In genomic region chr11:67576742-67577475, GRCh38 we compare ENCODE assay signal across 17 cellular contexts. TPM values are rescaled to one million over a fixed set of nuclear protein-coding genes. Genes with fewer than 3 reads are reported as not detected.
DNase-seq lines count a peak whose midpoint lies in the region; ATAC-seq and TF ChIP-seq lines count a peak whose summit lies in the region.
"Had no signal": no experiment of that assay in that cellular context is flagged by ENCODE, and none has a peak within 500 bp of the region (broad histone marks: within the 10 kb centered on the region; RNA-seq: fewer than 3 reads in every experiment).

No MANE protein-coding gene starts in this region.

- TF ChIP-seq CTCF in adrenal gland (IDR thresholded peaks at IDR 0.05): no peak

- 0 out of 2 replicates have a peak, but pooled peaks cover 5% of the 10 kb centered on the region for H3K9me3 ChIP-seq in NT2/D1 (ENCODE audit: insufficient read depth, low read length)
- no peaks in the 10 kb centered on the region for H3K9me3 ChIP-seq in aorta (ENCODE audit: control insufficient read depth, low read length)
- no peaks in the 10 kb centered on the region for H3K9me3 ChIP-seq in adrenal gland (replicated peaks in 1 of 3)
- H3K9me3 ChIP-seq: uterus had no signal

- peak; percentile 25 for DNase-seq in activated naive CD4-positive, alpha-beta T cell treated with anti-CD3 and anti-CD28 coated beads for 36 hours
- no peak for DNase-seq in activated naive CD4-positive, alpha-beta T cell treated with anti-CD3 and anti-CD28 coated beads, Interleukin-2, amount 50 U/mL, for 16 hours
- no peak for DNase-seq in NT2/D1 (ENCODE audit: low read depth, low spot score)
- no peak for DNase-seq in aorta
- DNase-seq in adrenal gland: no peak
- no peak for DNase-seq in NCI-H226
- no peak for DNase-seq in foreskin melanocyte
- DNase-seq: activated CD4-positive, CD25-positive, alpha-beta regulatory T cell; effector memory CD8-positive, alpha-beta T cell; naive thymus-derived CD4-positive, alpha-beta T cell; retina; stimulated activated CD4-positive, alpha-beta T cell treated with anti-CD3 and anti-CD28 coated beads, Interleukin-2, amount 100 ng/mL, for 48 hours; uterus had no signal

- no peaks in the 10 kb centered on the region for H3K36me3 Mint-ChIP-seq in activated naive CD4-positive, alpha-beta T cell treated with anti-CD3 and anti-CD28 coated beads for 36 hours (ENCODE audit: low read depth)
- H3K36me3 Mint-ChIP-seq: naive thymus-derived CD4-positive, alpha-beta T cell; stimulated activated memory B cell treated with anti-CD40 and anti-IgM and Interleukin-4, amounts not matched to agents 10 μg/mL and 1 μg/mL and 100 μg/mL, for 72 hours had no signal

- H3K9me3 Mint-ChIP-seq in activated naive CD4-positive, alpha-beta T cell treated with anti-CD3 and anti-CD28 coated beads for 36 hours: no peaks in the 10 kb centered on the region
- H3K9me3 Mint-ChIP-seq: effector memory CD8-positive, alpha-beta T cell; stimulated activated memory B cell treated with anti-CD40 and anti-IgM and Interleukin-4, amounts not matched to agents 10 μg/mL and 1 μg/mL and 100 μg/mL, for 72 hours had no signal

- H3K4me1 ChIP-seq in NT2/D1 (ENCODE audit: insufficient read depth, insufficient read length) (peaks cover 11% of the 10 kb centered on the region), aorta (ENCODE audit: control insufficient read depth in 1 of 2, insufficient read depth in 2 of 2, low read length in 2 of 2) (no peaks in the 10 kb centered on the region), adrenal gland (replicated peaks in 1 of 2) (no peaks in the 10 kb centered on the region)
- H3K4me1 ChIP-seq: uterus had no signal

- no peak for TF ChIP-seq POLR2A in adrenal gland (IDR thresholded peaks at IDR 0.05)

- H3K36me3 ChIP-seq in NT2/D1 (ENCODE audit: insufficient read depth, insufficient read length, low read length) (no peaks in the 10 kb centered on the region), aorta (ENCODE audit: control insufficient read depth in 1 of 2, insufficient read depth in 2 of 2, low read length in 1 of 2) (no peaks in the 10 kb centered on the region), adrenal gland (replicated peaks in 1 of 2) (no peaks in the 10 kb centered on the region)
- H3K36me3 ChIP-seq: uterus had no signal

- H3K27ac ChIP-seq in aorta (ENCODE audit: low read depth in 1 of 2, low read length in 2 of 2) (no peak overlapping the region), adrenal gland (no peak overlapping the region)
- H3K27ac ChIP-seq: SK-N-MC, uterus had no signal

- H3K4me3 ChIP-seq in NT2/D1 (ENCODE audit: insufficient read length, low read depth) (no peak overlapping the region), aorta (ENCODE audit: low read length in 2 of 2) (no peak overlapping the region), adrenal gland (no peak overlapping the region)
- H3K4me3 ChIP-seq: SK-N-MC, uterus had no signal

- ATAC-seq in esophagus mucosa (peak; percentile 25), aorta (ENCODE audit: low FRiP score) (peak; percentile 19)
- ATAC-seq: effector memory CD8-positive, alpha-beta T cell; naive thymus-derived CD4-positive, alpha-beta T cell; stimulated activated memory B cell treated with anti-CD40 and anti-IgM and Interleukin-4, amounts not matched to agents 10 μg/mL and 1 μg/mL and 100 μg/mL, for 72 hours had no signal

- H3K9ac ChIP-seq in NT2/D1 (ENCODE audit: insufficient read length, low read depth): peak overlapping the region; percentile 56

- no peak overlapping the region for H3K4me3 Mint-ChIP-seq in activated naive CD4-positive, alpha-beta T cell treated with anti-CD3 and anti-CD28 coated beads for 36 hours
- H3K4me3 Mint-ChIP-seq: effector memory CD8-positive, alpha-beta T cell; stimulated activated memory B cell treated with anti-CD40 and anti-IgM and Interleukin-4, amounts not matched to agents 10 μg/mL and 1 μg/mL and 100 μg/mL, for 72 hours had no signal

- peaks cover 12% of the 10 kb centered on the region for H3K4me1 Mint-ChIP-seq in activated naive CD4-positive, alpha-beta T cell treated with anti-CD3 and anti-CD28 coated beads for 36 hours (ENCODE audit: low read depth)

- H3K27me3 ChIP-seq in NT2/D1 (ENCODE audit: insufficient read depth, insufficient read length) (peaks cover 9% of the 10 kb centered on the region), aorta (ENCODE audit: control insufficient read depth in 1 of 2, insufficient read depth in 2 of 2, low read length in 1 of 2) (no peaks in the 10 kb centered on the region), adrenal gland (peaks cover 6% of the 10 kb centered on the region)
- H3K27me3 ChIP-seq: uterus had no signal

- peaks cover 6% of the 10 kb centered on the region for H3K27me3 Mint-ChIP-seq in activated naive CD4-positive, alpha-beta T cell treated with anti-CD3 and anti-CD28 coated beads for 36 hours (ENCODE audit: low read depth)

- WGBS in aorta, 2 donors: 35 to 47% methylated on average over 14 of the region's 14 CpGs
- WGBS in adrenal gland, 4 donors: 64 to 76% (median 71%) methylated on average over 7 to 14 of the region's 14 CpGs

- no peak overlapping the region for H3K27ac Mint-ChIP-seq in activated naive CD4-positive, alpha-beta T cell treated with anti-CD3 and anti-CD28 coated beads for 36 hours
- H3K27ac Mint-ChIP-seq: naive thymus-derived CD4-positive, alpha-beta T cell; stimulated activated memory B cell treated with anti-CD40 and anti-IgM and Interleukin-4, amounts not matched to agents 10 μg/mL and 1 μg/mL and 100 μg/mL, for 72 hours had no signal

- intact Hi-C loops in activated naive CD4-positive, alpha-beta T cell treated with anti-CD3 and anti-CD28 coated beads for 36 hours (cut with micrococcal nuclease): loop anchor here (1.0 kb wide), 1 partner anchor 37 kb away; no protein-coding TSS in a partner anchor
- intact Hi-C loops in aorta (cut with DNase I): loop anchor here in 1 of 2 donors (5.0 kb wide), 1 partner anchor 85 kb away; no protein-coding TSS in a partner anchor
- intact Hi-C loops in adrenal gland (cut with DNase I): no loop called here

- CTCF ChIA-PET in activated naive CD4-positive, alpha-beta T cell treated with anti-CD3 and anti-CD28 coated beads for 36 hours (lab: Charles Lee): interaction anchor here (0.8 kb wide), 1 partner anchor 294 kb away, joined by 3 read pairs; no protein-coding TSS in a partner anchor

RNA-seq across cellular contexts. Expression of gene GSTP1, which starts 6.7 kb away (rescaled TPM):
- 100 to 1,000 TPM; 398 to 403 TPM for total RNA-seq in activated naive CD4-positive, alpha-beta T cell treated with anti-CD3 and anti-CD28 coated beads for 36 hours
- total RNA-seq in esophagus mucosa: 2,342 TPM
- total RNA-seq in aorta: 100 to 1,000 TPM; 371 to 432 TPM
- polyA plus RNA-seq in aorta: 100 to 1,000 TPM; 559 to 782 TPM
- total RNA-seq in adrenal gland: 1,000 to 10,000 TPM in 1 of 8 donors, 100 to 1,000 TPM in 7; 332 to 1,325 (median 429) TPM
- polyA plus RNA-seq in adrenal gland: 100 to 1,000 TPM; 267 to 762 (median 466) TPM

RNA-seq across cellular contexts. Expression of gene NDUFV1, which starts 29.8 kb away (rescaled TPM):
- 100 to 1,000 TPM; 347 to 356 TPM for total RNA-seq in activated naive CD4-positive, alpha-beta T cell treated with anti-CD3 and anti-CD28 coated beads for 36 hours
- total RNA-seq in esophagus mucosa (140 TPM), aorta (100 to 1,000 TPM; 113 to 123 TPM), adrenal gland (100 to 1,000 TPM; 176 to 439 (median 297) TPM)
- polyA plus RNA-seq in aorta (100 to 1,000 TPM; 104 to 295 TPM), adrenal gland (100 to 1,000 TPM in 2 of 3 donors, 10 to 100 TPM in 1; 84.2 to 231 (median 227) TPM)

RNA-seq across cellular contexts. Expression of gene NUDT8, which starts 52.8 kb away (rescaled TPM):
- total RNA-seq in activated naive CD4-positive, alpha-beta T cell treated with anti-CD3 and anti-CD28 coated beads for 36 hours: 10 to 100 TPM; 29.7 to 30.4 TPM
- total RNA-seq in esophagus mucosa (56.0 TPM), aorta (1 to 10 TPM; 4.6 to 6.8 TPM), adrenal gland (10 to 100 TPM in 2 of 8 donors, 1 to 10 TPM in 6; 2.4 to 40.6 (median 7.9) TPM)
- polyA plus RNA-seq in aorta (1 to 10 TPM; 4.1 to 9.5 TPM), adrenal gland (10 to 100 TPM in 1 of 3 donors, 1 to 10 TPM in 2; 1.9 to 14.0 (median 8.0) TPM)

RNA-seq across cellular contexts. Expression of gene CABP2, which starts 53.7 kb away (rescaled TPM):
- not detected for total RNA-seq in activated naive CD4-positive, alpha-beta T cell treated with anti-CD3 and anti-CD28 coated beads for 36 hours
- total RNA-seq in esophagus mucosa (not detected), aorta (not detected), adrenal gland (not detected)
- polyA plus RNA-seq in aorta (not detected), adrenal gland (not detected)
- total RNA-seq: glomerular endothelial cell; naive thymus-derived CD4-positive, alpha-beta T cell; uterus had no signal
- polyA plus RNA-seq: naive thymus-derived CD4-positive, alpha-beta T cell had no signal
